35 cellular contexts compared by ENCODE assay signal in the genomic region with DNA sequence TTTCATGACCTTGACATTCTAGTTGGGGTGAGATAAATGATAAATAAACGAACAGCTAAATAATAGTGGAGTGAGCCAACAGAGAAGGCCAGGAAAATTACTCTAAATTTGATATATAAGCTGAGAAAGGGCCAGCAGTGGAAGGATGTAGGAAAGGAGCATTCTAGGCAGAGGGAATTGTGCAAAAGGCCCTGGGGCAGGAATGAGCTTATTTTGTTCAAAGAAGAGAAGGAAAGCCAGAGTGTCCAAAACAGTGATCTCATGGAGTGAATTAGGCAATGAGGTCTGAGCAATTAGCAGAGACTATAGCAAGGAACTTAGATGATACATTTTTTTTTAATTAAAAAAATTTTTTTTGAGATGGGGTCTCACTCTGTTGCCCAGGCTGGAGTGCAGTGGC. TPM values are rescaled to one million over a fixed set of nuclear protein-coding genes. Genes with fewer than 3 reads are reported as not detected.
"Had no signal": no experiment of that assay in that cellular context is flagged by ENCODE, and none has a peak within 500 bp of the region (broad histone marks: within the 10 kb centered on the region; RNA-seq: fewer than 3 reads in every experiment).

No MANE protein-coding gene starts in this region.

- ATAC-seq: activated CD4-positive, alpha-beta T cell treated with anti-CD3 and anti-CD28 coated beads for 36 hours; activated CD4-positive, CD25-positive, alpha-beta regulatory T cell treated with anti-CD3 and anti-CD28 coated beads, Interleukin-2, amount 50 U/mL, for 24 hours; activated CD8-positive, alpha-beta memory T cell treated with anti-CD3 and anti-CD28 coated beads, Interleukin-2, amount 10 ng/mL, durations not matched to agents 7 days and 5 days; activated CD8-positive, alpha-beta T cell treated with anti-CD3 and anti-CD28 coated beads, Interleukin-2, amount 10 ng/mL, durations not matched to agents 7 days and 5 days; activated naive CD8-positive, alpha-beta T cell treated with anti-CD3 and anti-CD28 coated beads, Interleukin-2, amount 50 U/mL, for 24 hours; WTC11 had no signal

- H3K27ac Mint-ChIP-seq: activated CD4-positive, alpha-beta memory T cell treated with anti-CD3 and anti-CD28 coated beads, Interleukin-2, amount 10 ng/mL, durations not matched to agents 7 days and 5 days; activated CD4-positive, alpha-beta T cell treated with anti-CD3 and anti-CD28 coated beads for 36 hours; activated CD4-positive, alpha-beta T cell treated with anti-CD3 and anti-CD28 coated beads, Interleukin-2, amount 10 ng/mL, durations not matched to agents 7 days and 5 days; activated CD8-positive, alpha-beta memory T cell treated with anti-CD3 and anti-CD28 coated beads, Interleukin-2, amount 10 ng/mL, durations not matched to agents 7 days and 5 days; activated CD8-positive, alpha-beta T cell treated with anti-CD3 and anti-CD28 coated beads, Interleukin-2, amount 10 ng/mL, durations not matched to agents 7 days and 5 days; activated naive CD4-positive, alpha-beta T cell treated with anti-CD3 and anti-CD28 coated beads, Interleukin-2, amount 10 ng/mL, durations not matched to agents 7 days and 5 days; activated naive CD4-positive, alpha-beta T cell treated with anti-CD3 and anti-CD28 coated beads, Interleukin-2, amount 50 U/mL, for 24 hours; activated naive CD8-positive, alpha-beta T cell; activated naive CD8-positive, alpha-beta T cell treated with anti-CD3 and anti-CD28 coated beads, Interleukin-2, amount 10 ng/mL, durations not matched to agents 7 days and 5 days; activated naive CD8-positive, alpha-beta T cell treated with anti-CD3 and anti-CD28 coated beads, Interleukin-2, amount 50 U/mL, for 24 hours; activated T-cell treated with anti-CD3 and anti-CD28 coated beads, Interleukin-2, amount 50 U/mL, for 24 hours; activated T-helper 2 cell treated with anti-CD3 and anti-CD28 coated beads, Interferon-gamma antibody, Interleukin-2, Interleukin-4, amounts not matched to agents 10 μg/mL and 5 μg/mL and 100 μg/mL, durations not matched to agents 14 hours and 24 hours and 36 hours; brain; T-helper 1 cell treated with Interleukin-12 subunit alpha and Interleukin-12 subunit beta and Interleukin-4 antibody, amounts not matched to agents 30 μg/mL and 1 μg/mL, for 36 hours; T-helper 2 cell treated with Interferon-gamma antibody and Interleukin-4, amounts not matched to agents 5 μg/mL and 100 μg/mL, for 36 hours; WTC11 had no signal

- H3K36me3 ChIP-seq: ascending aorta, cardiac muscle cell, WERI-Rb-1 had no signal

- H3K36me3 Mint-ChIP-seq: activated CD8-positive, alpha-beta memory T cell treated with anti-CD3 and anti-CD28 coated beads, Interleukin-2, amount 10 ng/mL, durations not matched to agents 7 days and 5 days; activated naive CD4-positive, alpha-beta T cell treated with anti-CD3 and anti-CD28 coated beads, Interleukin-2, amount 10 ng/mL, durations not matched to agents 7 days and 5 days; activated naive CD4-positive, alpha-beta T cell treated with anti-CD3 and anti-CD28 coated beads, Interleukin-2, amount 50 U/mL, for 24 hours; activated naive CD8-positive, alpha-beta T cell treated with anti-CD3 and anti-CD28 coated beads, Interleukin-2, amount 10 ng/mL, durations not matched to agents 7 days and 5 days; WTC11 had no signal

- DNase-seq: activated CD4-positive, alpha-beta memory T cell treated with anti-CD3 and anti-CD28 coated beads, Interleukin-2, amount 10 ng/mL, durations not matched to agents 7 days and 5 days; activated CD4-positive, alpha-beta T cell treated with anti-CD3 and anti-CD28 coated beads for 1 hour; activated CD4-positive, alpha-beta T cell treated with anti-CD3 and anti-CD28 coated beads for 36 hours; activated CD4-positive, alpha-beta T cell treated with anti-CD3 and anti-CD28 coated beads for 48 hours; activated CD4-positive, alpha-beta T cell treated with anti-CD3 and anti-CD28 coated beads, Interleukin-2, amount 10 ng/mL, durations not matched to agents 7 days and 5 days; activated CD4-positive, alpha-beta T cell treated with anti-CD3 and anti-CD28 coated beads, Interleukin-2, amount 50 U/mL, for 48 hours; activated CD4-positive, CD25-positive, alpha-beta regulatory T cell; activated CD8-positive, alpha-beta memory T cell treated with anti-CD3 and anti-CD28 coated beads for 24 hours; activated CD8-positive, alpha-beta memory T cell treated with anti-CD3 and anti-CD28 coated beads, Interleukin-2, amount 10 ng/mL, durations not matched to agents 7 days and 5 days; activated CD8-positive, alpha-beta memory T cell treated with anti-CD3 and anti-CD28 coated beads, Interleukin-2, amount 50 U/mL, for 48 hours; activated CD8-positive, alpha-beta T cell treated with anti-CD3 and anti-CD28 coated beads, Interleukin-2, amount 10 ng/mL, durations not matched to agents 7 days and 5 days; activated effector memory CD4-positive, alpha-beta T cell treated with Interleukin-2 at 50 U/mL for 16 hours; activated gamma-delta T cell; activated naive CD4-positive, alpha-beta T cell treated with anti-CD3 and anti-CD28 coated beads, Interleukin-2, amount 10 ng/mL, durations not matched to agents 7 days and 5 days; activated naive CD4-positive, alpha-beta T cell treated with Interleukin-2 at 50 U/mL for 16 hours; activated naive CD8-positive, alpha-beta T cell treated with anti-CD3 and anti-CD28 coated beads, Interleukin-2, amount 10 ng/mL, durations not matched to agents 7 days and 5 days; activated naive CD8-positive, alpha-beta T cell treated with anti-CD3 and anti-CD28 coated beads, Interleukin-2, amount 50 U/mL, for 24 hours; activated T-cell treated with anti-CD3 and anti-CD28 coated beads, Interleukin-2, amount 50 U/mL, for 24 hours; activated T-cell treated with anti-CD3 and anti-CD28 coated beads, Interleukin-2, amount 50 U/mL, for 48 hours; caudate nucleus; T-helper 1 cell; T-helper 2 cell; T-helper 9 cell; WERI-Rb-1 had no signal

- H3K27me3 ChIP-seq: ascending aorta, cardiac muscle cell had no signal

- H3K4me1 Mint-ChIP-seq: activated CD4-positive, alpha-beta memory T cell treated with anti-CD3 and anti-CD28 coated beads, Interleukin-2, amount 10 ng/mL, durations not matched to agents 7 days and 5 days; activated CD4-positive, alpha-beta T cell treated with anti-CD3 and anti-CD28 coated beads for 36 hours; activated CD4-positive, alpha-beta T cell treated with anti-CD3 and anti-CD28 coated beads, Interleukin-2, amount 10 ng/mL, durations not matched to agents 7 days and 5 days; activated CD8-positive, alpha-beta memory T cell treated with anti-CD3 and anti-CD28 coated beads, Interleukin-2, amount 10 ng/mL, durations not matched to agents 7 days and 5 days; activated naive CD4-positive, alpha-beta T cell treated with anti-CD3 and anti-CD28 coated beads, Interleukin-2, amount 10 ng/mL, durations not matched to agents 7 days and 5 days; activated naive CD4-positive, alpha-beta T cell treated with anti-CD3 and anti-CD28 coated beads, Interleukin-2, amount 50 U/mL, for 24 hours; activated naive CD8-positive, alpha-beta T cell treated with anti-CD3 and anti-CD28 coated beads, Interleukin-2, amount 10 ng/mL, durations not matched to agents 7 days and 5 days; activated naive CD8-positive, alpha-beta T cell treated with anti-CD3 and anti-CD28 coated beads, Interleukin-2, amount 50 U/mL, for 24 hours; central memory CD8-positive, alpha-beta T cell had no signal

- H3K27me3 Mint-ChIP-seq: activated CD4-positive, alpha-beta memory T cell treated with anti-CD3 and anti-CD28 coated beads, Interleukin-2, amount 10 ng/mL, durations not matched to agents 7 days and 5 days; activated CD4-positive, alpha-beta T cell treated with anti-CD3 and anti-CD28 coated beads for 36 hours; activated CD4-positive, alpha-beta T cell treated with anti-CD3 and anti-CD28 coated beads, Interleukin-2, amount 10 ng/mL, durations not matched to agents 7 days and 5 days; activated CD8-positive, alpha-beta memory T cell treated with anti-CD3 and anti-CD28 coated beads, Interleukin-2, amount 10 ng/mL, durations not matched to agents 7 days and 5 days; activated naive CD4-positive, alpha-beta T cell treated with anti-CD3 and anti-CD28 coated beads, Interleukin-2, amount 10 ng/mL, durations not matched to agents 7 days and 5 days; activated naive CD8-positive, alpha-beta T cell treated with anti-CD3 and anti-CD28 coated beads, Interleukin-2, amount 10 ng/mL, durations not matched to agents 7 days and 5 days; activated naive CD8-positive, alpha-beta T cell treated with anti-CD3 and anti-CD28 coated beads, Interleukin-2, amount 50 U/mL, for 24 hours; activated T-cell treated with anti-CD3 and anti-CD28 coated beads, Interleukin-2, amount 50 U/mL, for 24 hours; brain had no signal

- H3K4me1 ChIP-seq: ascending aorta had no signal

- H3K4me3 Mint-ChIP-seq: activated CD4-positive, alpha-beta memory T cell treated with anti-CD3 and anti-CD28 coated beads, Interleukin-2, amount 10 ng/mL, durations not matched to agents 7 days and 5 days; activated CD4-positive, alpha-beta T cell treated with anti-CD3 and anti-CD28 coated beads for 36 hours; activated CD4-positive, alpha-beta T cell treated with anti-CD3 and anti-CD28 coated beads, Interleukin-2, amount 10 ng/mL, durations not matched to agents 7 days and 5 days; activated CD8-positive, alpha-beta memory T cell treated with anti-CD3 and anti-CD28 coated beads, Interleukin-2, amount 10 ng/mL, durations not matched to agents 7 days and 5 days; activated CD8-positive, alpha-beta T cell treated with anti-CD3 and anti-CD28 coated beads, Interleukin-2, amount 10 ng/mL, durations not matched to agents 7 days and 5 days; activated naive CD4-positive, alpha-beta T cell treated with anti-CD3 and anti-CD28 coated beads, Interleukin-2, amount 10 ng/mL, durations not matched to agents 7 days and 5 days; activated naive CD4-positive, alpha-beta T cell treated with anti-CD3 and anti-CD28 coated beads, Interleukin-2, amount 50 U/mL, for 24 hours; activated naive CD8-positive, alpha-beta T cell; activated naive CD8-positive, alpha-beta T cell treated with anti-CD3 and anti-CD28 coated beads, Interleukin-2, amount 10 ng/mL, durations not matched to agents 7 days and 5 days; activated naive CD8-positive, alpha-beta T cell treated with anti-CD3 and anti-CD28 coated beads, Interleukin-2, amount 50 U/mL, for 24 hours; activated T-cell treated with anti-CD3 and anti-CD28 coated beads, Interleukin-2, amount 50 U/mL, for 24 hours; brain; central memory CD8-positive, alpha-beta T cell; T-helper 1 cell treated with Interleukin-12 subunit alpha and Interleukin-12 subunit beta and Interleukin-4 antibody, amounts not matched to agents 30 μg/mL and 1 μg/mL, for 36 hours; T-helper 2 cell treated with Interferon-gamma antibody and Interleukin-4, amounts not matched to agents 5 μg/mL and 100 μg/mL, for 36 hours; WTC11 had no signal

- H3K4me3 ChIP-seq: ascending aorta, cardiac muscle cell had no signal

- H3K9me3 ChIP-seq: ascending aorta had no signal

- H3K27ac ChIP-seq: ascending aorta, cardiac muscle cell, WERI-Rb-1 had no signal

RNA-seq across cellular contexts. Expression of a gene that starts 43.3 kb away (rescaled TPM):
- total RNA-seq: activated CD4-positive, alpha-beta memory T cell treated with anti-CD3 and anti-CD28 coated beads, Interleukin-2, amount 10 ng/mL, durations not matched to agents 7 days and 5 days; activated CD4-positive, alpha-beta T cell treated with anti-CD3 and anti-CD28 coated beads for 36 hours; activated CD4-positive, alpha-beta T cell treated with anti-CD3 and anti-CD28 coated beads, Interleukin-2, amount 10 ng/mL, durations not matched to agents 7 days and 5 days; activated CD8-positive, alpha-beta memory T cell treated with anti-CD3 and anti-CD28 coated beads, Interleukin-2, amount 10 ng/mL, durations not matched to agents 7 days and 5 days; activated CD8-positive, alpha-beta T cell treated with anti-CD3 and anti-CD28 coated beads, Interleukin-2, amount 10 ng/mL, durations not matched to agents 7 days and 5 days; activated naive CD8-positive, alpha-beta T cell treated with anti-CD3 and anti-CD28 coated beads, Interleukin-2, amount 10 ng/mL, durations not matched to agents 7 days and 5 days; activated T-helper 2 cell treated with anti-CD3 and anti-CD28 coated beads, Interferon-gamma antibody, Interleukin-2, Interleukin-4, amounts not matched to agents 10 μg/mL and 5 μg/mL and 100 μg/mL, durations not matched to agents 14 hours and 24 hours and 36 hours; ascending aorta; cardiac muscle cell had no signal
- polyA plus RNA-seq: cardiac muscle cell had no signal
